1 cellular context compared by ENCODE assay signal in genomic region chrX:115892787-115893671, GRCh38.
TF ChIP-seq lines count a peak whose summit lies in the region.

No MANE protein-coding gene starts in this region.

TF ChIP-seq in HepG2, 621 proteins besides CTCF, POLR2A, EP300 and RAD21 (continued from another document):
- no peak for TF ChIP-seq TFE3 (CRISPR knock-in tag; IDR thresholded peaks at IDR 0.05)
- TF ChIP-seq GABPB1 (CRISPR knock-in tag; IDR thresholded peaks at IDR 0.05) = peak; percentile 72
- TF ChIP-seq, protein P1, sequence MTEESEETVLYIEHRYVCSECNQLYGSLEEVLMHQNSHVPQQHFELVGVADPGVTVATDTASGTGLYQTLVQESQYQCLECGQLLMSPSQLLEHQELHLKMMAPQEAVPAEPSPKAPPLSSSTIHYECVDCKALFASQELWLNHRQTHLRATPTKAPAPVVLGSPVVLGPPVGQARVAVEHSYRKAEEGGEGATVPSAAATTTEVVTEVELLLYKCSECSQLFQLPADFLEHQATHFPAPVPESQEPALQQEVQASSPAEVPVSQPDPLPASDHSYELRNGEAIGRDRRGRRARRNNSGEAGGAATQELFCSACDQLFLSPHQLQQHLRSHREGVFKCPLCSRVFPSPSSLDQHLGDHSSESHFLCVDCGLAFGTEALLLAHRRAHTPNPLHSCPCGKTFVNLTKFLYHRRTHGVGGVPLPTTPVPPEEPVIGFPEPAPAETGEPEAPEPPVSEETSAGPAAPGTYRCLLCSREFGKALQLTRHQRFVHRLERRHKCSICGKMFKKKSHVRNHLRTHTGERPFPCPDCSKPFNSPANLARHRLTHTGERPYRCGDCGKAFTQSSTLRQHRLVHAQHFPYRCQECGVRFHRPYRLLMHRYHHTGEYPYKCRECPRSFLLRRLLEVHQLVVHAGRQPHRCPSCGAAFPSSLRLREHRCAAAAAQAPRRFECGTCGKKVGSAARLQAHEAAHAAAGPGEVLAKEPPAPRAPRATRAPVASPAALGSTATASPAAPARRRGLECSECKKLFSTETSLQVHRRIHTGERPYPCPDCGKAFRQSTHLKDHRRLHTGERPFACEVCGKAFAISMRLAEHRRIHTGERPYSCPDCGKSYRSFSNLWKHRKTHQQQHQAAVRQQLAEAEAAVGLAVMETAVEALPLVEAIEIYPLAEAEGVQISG (CRISPR knock-in tag; IDR thresholded peaks at IDR 0.05) = peak; percentile 69; the same call in 1 of the 2 replicates
- no peak for TF ChIP-seq LCORL (IDR thresholded peaks at IDR 0.05)
- peak; percentile 67 for TF ChIP-seq LCORL (CRISPR knock-in tag; IDR thresholded peaks at IDR 0.05)
- peak; percentile 59; the same call in 1 of the 2 replicates for TF ChIP-seq MEF2D (CRISPR knock-in tag; IDR thresholded peaks at IDR 0.05)
- peak; percentile 54 for TF ChIP-seq IRF2 (CRISPR knock-in tag; IDR thresholded peaks at IDR 0.05)
- TF ChIP-seq ELF3 (CRISPR knock-in tag; IDR thresholded peaks at IDR 0.05) = peak; percentile 37; the same call in 1 of the 2 replicates
- no peak for TF ChIP-seq ZNF124 (CRISPR knock-in tag; IDR thresholded peaks at IDR 0.05)
- TF ChIP-seq ZNF607 (CRISPR knock-in tag; IDR thresholded peaks at IDR 0.05; ENCODE audit: borderline replicate concordance) = no peak
- no peak for TF ChIP-seq SRSF9 (IDR thresholded peaks at IDR 0.05; ENCODE audit: borderline replicate concordance, insufficient read depth, low read depth, low read length, poor library complexity, severe bottlenecking)
- no peak for TF ChIP-seq GZF1 (CRISPR knock-in tag; IDR thresholded peaks at IDR 0.05)
